In the genomic region with DNA sequence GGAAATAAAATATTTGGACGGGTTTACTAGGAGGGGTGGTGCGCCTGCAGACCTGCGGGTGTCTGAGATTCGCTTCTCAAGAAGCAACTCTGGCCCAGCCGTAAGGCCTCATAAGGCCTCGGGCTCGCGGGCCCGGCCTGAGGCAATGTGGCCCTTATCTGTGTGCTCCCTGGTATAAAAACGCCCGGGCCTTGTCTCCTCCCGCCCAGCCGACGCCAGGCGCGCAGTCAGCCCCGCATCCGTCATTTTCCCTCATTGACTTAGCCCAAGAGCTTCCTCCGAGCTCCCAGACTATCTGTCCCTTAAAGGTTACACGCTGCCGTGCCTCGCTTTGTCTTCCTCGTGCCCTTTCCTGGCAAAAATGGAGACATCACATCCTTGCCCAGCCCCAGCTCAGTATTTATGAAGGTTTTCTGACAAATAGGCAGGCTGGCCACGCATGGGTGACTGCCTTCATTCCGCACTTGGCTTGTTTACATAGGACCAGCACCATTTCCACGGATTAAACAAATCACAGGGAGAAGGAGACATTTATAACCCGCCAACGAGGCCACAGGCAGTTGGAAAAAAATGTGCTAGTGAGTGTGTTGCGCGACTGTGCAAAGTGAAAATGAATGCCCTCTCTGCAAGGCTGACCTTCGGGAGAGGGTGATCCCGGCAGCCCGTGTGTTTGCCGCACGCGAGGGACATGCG, we compare ENCODE assay signal across 9 cellular contexts.
DNase-seq lines count a peak whose midpoint lies in the region; TF ChIP-seq lines count a peak whose summit lies in the region.
"Had no signal": no experiment of that assay in that cellular context is flagged by ENCODE, and none has a peak within 500 bp of the region (broad histone marks: within the 10 kb centered on the region; RNA-seq: fewer than 3 reads in every experiment).

No MANE protein-coding gene starts in this region.

- H3K27ac Mint-ChIP-seq in activated CD4-positive, alpha-beta memory T cell treated with anti-CD3 and anti-CD28 coated beads, Interleukin-2, amount 10 ng/mL, durations not matched to agents 7 days and 5 days: no peak overlapping the region
- H3K27ac Mint-ChIP-seq in glutamatergic neuron (ENCODE audit: unreplicated experiment): no peak overlapping the region

- no peaks in the 10 kb centered on the region for H3K36me3 Mint-ChIP-seq in activated CD4-positive, alpha-beta memory T cell treated with anti-CD3 and anti-CD28 coated beads, Interleukin-2, amount 10 ng/mL, durations not matched to agents 7 days and 5 days (ENCODE audit: low read depth)
- H3K36me3 Mint-ChIP-seq in glutamatergic neuron (ENCODE audit: unreplicated experiment): peaks cover 12% of the 10 kb centered on the region

- H3K27ac ChIP-seq in rectal smooth muscle tissue (ENCODE audit: low read depth, low read length): peak overlapping the region; percentile 75

- H3K27me3 Mint-ChIP-seq in activated CD4-positive, alpha-beta memory T cell treated with anti-CD3 and anti-CD28 coated beads, Interleukin-2, amount 10 ng/mL, durations not matched to agents 7 days and 5 days: peaks cover 60% of the 10 kb centered on the region
- peaks cover 34% of the 10 kb centered on the region for H3K27me3 Mint-ChIP-seq in glutamatergic neuron (ENCODE audit: unreplicated experiment)

- peaks cover 6% of the 10 kb centered on the region for H3K27me3 ChIP-seq in rectal smooth muscle tissue (ENCODE audit: control insufficient read depth, insufficient read depth, low read length)

- CTCF ChIA-PET in activated CD4-positive, alpha-beta memory T cell treated with anti-CD3 and anti-CD28 coated beads, Interleukin-2, amount 10 ng/mL, durations not matched to agents 7 days and 5 days (lab: Charles Lee): no interaction called here

- DNase-seq in DMS53 treated with DMSO at 0.1 percent for 48 hours (lab: John Stamatoyannopoulos, UW; ENCODE audit: unreplicated experiment) (peak; percentile 40), glutamatergic neuron (no peak), NCI-H2196 treated with DMSO at 0.1 percent for 48 hours (lab: John Stamatoyannopoulos, UW; ENCODE audit: unreplicated experiment) (no peak), NCI-H345 (lab: John Stamatoyannopoulos, UW) (no peak), GDM1 (lab: John Stamatoyannopoulos, UW) (no peak)
- DNase-seq in activated CD4-positive, alpha-beta memory T cell treated with anti-CD3 and anti-CD28 coated beads, Interleukin-2, amount 10 ng/mL, durations not matched to agents 7 days and 5 days: no peak
- DNase-seq in NK-92 treated with Interleukin-12 subunit alpha and Interleukin-12 subunit beta, amount 100 ng/mL, for 24 hours (lab: John Stamatoyannopoulos, UW): no peak
- DNase-seq: activated CD4-positive, alpha-beta T cell treated with anti-CD3 and anti-CD28 coated beads, Interleukin-2, amount 50 U/mL, for 1 hour had no signal

- H3K4me3 Mint-ChIP-seq in activated CD4-positive, alpha-beta memory T cell treated with anti-CD3 and anti-CD28 coated beads, Interleukin-2, amount 10 ng/mL, durations not matched to agents 7 days and 5 days: peak overlapping the region; percentile 15
- H3K4me3 Mint-ChIP-seq in glutamatergic neuron (ENCODE audit: unreplicated experiment): peak overlapping the region; percentile 72

- peak overlapping the region; percentile 19 for H3K9ac ChIP-seq in rectal smooth muscle tissue (ENCODE audit: low read length)

- peak overlapping the region; percentile 84 for H3K4me3 ChIP-seq in rectal smooth muscle tissue (ENCODE audit: low read length)

- H3K4me1 Mint-ChIP-seq in activated CD4-positive, alpha-beta memory T cell treated with anti-CD3 and anti-CD28 coated beads, Interleukin-2, amount 10 ng/mL, durations not matched to agents 7 days and 5 days: peaks cover 19% of the 10 kb centered on the region
- H3K4me1 Mint-ChIP-seq in glutamatergic neuron (ENCODE audit: low read depth, unreplicated experiment): peaks cover 26% of the 10 kb centered on the region

- POLR2A ChIA-PET in activated CD4-positive, alpha-beta memory T cell treated with anti-CD3 and anti-CD28 coated beads, Interleukin-2, amount 10 ng/mL, durations not matched to agents 7 days and 5 days (lab: Charles Lee): no interaction called here

- H3K4me1 ChIP-seq in rectal smooth muscle tissue (ENCODE audit: control insufficient read depth, insufficient read depth, low read length): peaks cover 2% of the 10 kb centered on the region

- no peaks in the 10 kb centered on the region for H3K36me3 ChIP-seq in rectal smooth muscle tissue (ENCODE audit: control insufficient read depth, insufficient read depth, low read length)

- no peak for TF ChIP-seq CTCF in glutamatergic neuron (IDR thresholded peaks at IDR 0.05; ENCODE audit: partially characterized antibody, unreplicated experiment)

- no peaks in the 10 kb centered on the region for H3K9me3 Mint-ChIP-seq in activated CD4-positive, alpha-beta memory T cell treated with anti-CD3 and anti-CD28 coated beads, Interleukin-2, amount 10 ng/mL, durations not matched to agents 7 days and 5 days
- H3K9me3 Mint-ChIP-seq in glutamatergic neuron (ENCODE audit: unreplicated experiment): peaks cover 21% of the 10 kb centered on the region
